ENCODE assay signal across 1 cellular context in the genomic region with DNA sequence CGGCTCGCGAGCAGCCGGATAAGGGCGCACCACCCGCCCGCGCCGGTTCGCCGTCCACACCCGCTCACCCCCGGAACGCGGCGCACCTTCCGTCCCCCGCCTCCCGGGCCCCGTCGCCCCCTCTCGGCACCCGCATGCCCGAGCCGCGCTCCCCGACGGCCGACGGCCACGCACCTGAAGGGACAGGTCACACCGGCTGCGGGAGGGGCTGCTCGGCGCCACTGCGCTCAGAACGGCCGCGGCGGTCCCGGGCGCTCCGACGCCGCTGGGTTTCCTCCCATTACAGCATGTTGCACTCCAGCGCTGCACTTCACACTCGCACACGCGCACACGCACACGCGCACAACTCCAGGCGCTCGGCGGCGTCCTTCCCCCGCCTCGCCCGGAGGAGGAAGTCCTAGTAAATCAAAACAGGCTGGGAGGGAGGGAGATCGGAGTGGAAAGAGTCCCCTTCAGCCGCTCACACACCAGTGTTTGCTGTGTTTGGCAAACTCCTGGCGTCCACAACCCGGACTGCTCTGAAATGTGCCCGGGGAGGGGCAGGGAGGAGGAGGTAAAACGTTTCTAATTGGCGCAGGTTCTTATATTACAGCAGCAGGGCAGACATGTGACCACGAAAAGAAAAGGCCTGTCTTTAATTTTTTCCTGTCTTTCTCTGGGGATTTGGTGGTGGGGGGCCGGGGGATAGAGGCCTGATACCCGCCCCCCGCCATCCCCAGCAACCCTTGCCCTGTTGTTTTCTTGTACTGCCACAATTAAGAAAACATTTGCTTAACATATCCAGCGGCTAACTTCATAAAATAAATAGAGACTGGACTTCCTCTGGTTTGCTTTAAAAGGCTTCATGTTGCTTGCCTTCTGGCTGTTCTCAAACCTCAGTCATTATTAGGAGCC.
A peak's percentile ranks its signal among the peaks of the same experiment; 100 is the strongest.
TF ChIP-seq lines count a peak whose summit lies in the region.

No MANE protein-coding gene starts in this region.

TF ChIP-seq in K562, 482 proteins besides CTCF, POLR2A, EP300 and RAD21 (continued from another document):
- no peak for TF ChIP-seq CBX1 (IDR thresholded peaks at IDR 0.05; ENCODE audit: low read depth)
- TF ChIP-seq NRF1 (conservative IDR thresholded peaks at IDR 0.05 in 1 of 2, IDR thresholded peaks at IDR 0.05 in 1 of 2): peak; percentile 85 to 88
- TF ChIP-seq, protein P1, sequence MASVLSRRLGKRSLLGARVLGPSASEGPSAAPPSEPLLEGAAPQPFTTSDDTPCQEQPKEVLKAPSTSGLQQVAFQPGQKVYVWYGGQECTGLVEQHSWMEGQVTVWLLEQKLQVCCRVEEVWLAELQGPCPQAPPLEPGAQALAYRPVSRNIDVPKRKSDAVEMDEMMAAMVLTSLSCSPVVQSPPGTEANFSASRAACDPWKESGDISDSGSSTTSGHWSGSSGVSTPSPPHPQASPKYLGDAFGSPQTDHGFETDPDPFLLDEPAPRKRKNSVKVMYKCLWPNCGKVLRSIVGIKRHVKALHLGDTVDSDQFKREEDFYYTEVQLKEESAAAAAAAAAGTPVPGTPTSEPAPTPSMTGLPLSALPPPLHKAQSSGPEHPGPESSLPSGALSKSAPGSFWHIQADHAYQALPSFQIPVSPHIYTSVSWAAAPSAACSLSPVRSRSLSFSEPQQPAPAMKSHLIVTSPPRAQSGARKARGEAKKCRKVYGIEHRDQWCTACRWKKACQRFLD (CRISPR knock-in tag; IDR thresholded peaks at IDR 0.05): no peak
- no peak for TF ChIP-seq HIVEP1 (CRISPR knock-in tag; IDR thresholded peaks at IDR 0.05)
- no peak for TF ChIP-seq FOXP1 (CRISPR knock-in tag; IDR thresholded peaks at IDR 0.05)
- TF ChIP-seq ZKSCAN1 (IDR thresholded peaks at IDR 0.05; ENCODE audit: low read depth, low read length): no peak
- TF ChIP-seq, protein P2, sequence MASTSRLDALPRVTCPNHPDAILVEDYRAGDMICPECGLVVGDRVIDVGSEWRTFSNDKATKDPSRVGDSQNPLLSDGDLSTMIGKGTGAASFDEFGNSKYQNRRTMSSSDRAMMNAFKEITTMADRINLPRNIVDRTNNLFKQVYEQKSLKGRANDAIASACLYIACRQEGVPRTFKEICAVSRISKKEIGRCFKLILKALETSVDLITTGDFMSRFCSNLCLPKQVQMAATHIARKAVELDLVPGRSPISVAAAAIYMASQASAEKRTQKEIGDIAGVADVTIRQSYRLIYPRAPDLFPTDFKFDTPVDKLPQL (IDR thresholded peaks at IDR 0.05; ENCODE audit: extremely low read depth, insufficient read length): no peak
- TF ChIP-seq, protein P3, sequence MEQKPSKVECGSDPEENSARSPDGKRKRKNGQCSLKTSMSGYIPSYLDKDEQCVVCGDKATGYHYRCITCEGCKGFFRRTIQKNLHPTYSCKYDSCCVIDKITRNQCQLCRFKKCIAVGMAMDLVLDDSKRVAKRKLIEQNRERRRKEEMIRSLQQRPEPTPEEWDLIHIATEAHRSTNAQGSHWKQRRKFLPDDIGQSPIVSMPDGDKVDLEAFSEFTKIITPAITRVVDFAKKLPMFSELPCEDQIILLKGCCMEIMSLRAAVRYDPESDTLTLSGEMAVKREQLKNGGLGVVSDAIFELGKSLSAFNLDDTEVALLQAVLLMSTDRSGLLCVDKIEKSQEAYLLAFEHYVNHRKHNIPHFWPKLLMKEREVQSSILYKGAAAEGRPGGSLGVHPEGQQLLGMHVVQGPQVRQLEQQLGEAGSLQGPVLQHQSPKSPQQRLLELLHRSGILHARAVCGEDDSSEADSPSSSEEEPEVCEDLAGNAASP (IDR thresholded peaks at IDR 0.05): no peak
- TF ChIP-seq, protein P4, sequence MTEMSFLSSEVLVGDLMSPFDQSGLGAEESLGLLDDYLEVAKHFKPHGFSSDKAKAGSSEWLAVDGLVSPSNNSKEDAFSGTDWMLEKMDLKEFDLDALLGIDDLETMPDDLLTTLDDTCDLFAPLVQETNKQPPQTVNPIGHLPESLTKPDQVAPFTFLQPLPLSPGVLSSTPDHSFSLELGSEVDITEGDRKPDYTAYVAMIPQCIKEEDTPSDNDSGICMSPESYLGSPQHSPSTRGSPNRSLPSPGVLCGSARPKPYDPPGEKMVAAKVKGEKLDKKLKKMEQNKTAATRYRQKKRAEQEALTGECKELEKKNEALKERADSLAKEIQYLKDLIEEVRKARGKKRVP (CRISPR knock-in tag; IDR thresholded peaks at IDR 0.05): no peak
- no peak for TF ChIP-seq ZNF232 (CRISPR knock-in tag; IDR thresholded peaks at IDR 0.05)
- TF ChIP-seq, protein P5, sequence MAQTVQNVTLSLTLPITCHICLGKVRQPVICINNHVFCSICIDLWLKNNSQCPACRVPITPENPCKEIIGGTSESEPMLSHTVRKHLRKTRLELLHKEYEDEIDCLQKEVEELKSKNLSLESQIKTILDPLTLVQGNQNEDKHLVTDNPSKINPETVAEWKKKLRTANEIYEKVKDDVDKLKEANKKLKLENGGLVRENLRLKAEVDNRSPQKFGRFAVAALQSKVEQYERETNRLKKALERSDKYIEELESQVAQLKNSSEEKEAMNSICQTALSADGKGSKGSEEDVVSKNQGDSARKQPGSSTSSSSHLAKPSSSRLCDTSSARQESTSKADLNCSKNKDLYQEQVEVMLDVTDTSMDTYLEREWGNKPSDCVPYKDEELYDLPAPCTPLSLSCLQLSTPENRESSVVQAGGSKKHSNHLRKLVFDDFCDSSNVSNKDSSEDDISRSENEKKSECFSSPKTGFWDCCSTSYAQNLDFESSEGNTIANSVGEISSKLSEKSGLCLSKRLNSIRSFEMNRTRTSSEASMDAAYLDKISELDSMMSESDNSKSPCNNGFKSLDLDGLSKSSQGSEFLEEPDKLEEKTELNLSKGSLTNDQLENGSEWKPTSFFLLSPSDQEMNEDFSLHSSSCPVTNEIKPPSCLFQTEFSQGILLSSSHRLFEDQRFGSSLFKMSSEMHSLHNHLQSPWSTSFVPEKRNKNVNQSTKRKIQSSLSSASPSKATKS (CRISPR knock-in tag; IDR thresholded peaks at IDR 0.05): no peak
- TF ChIP-seq CBFB (CRISPR knock-in tag; IDR thresholded peaks at IDR 0.05): no peak
- peak; percentile 37; the same call in 1 of the 2 replicates for TF ChIP-seq ETV1 (tag; conservative IDR thresholded peaks at IDR 0.05; ENCODE audit: low read depth)
TF ChIP-seq in K562: peak in this region for 11.
